In genomic region chr11:62804310-62805043, GRCh38 we compare ENCODE assay signal across 9 cellular contexts. TPM values are rescaled to one million over a fixed set of nuclear protein-coding genes. Genes with fewer than 3 reads are reported as not detected.
A peak's percentile ranks its signal among the peaks of the same experiment; 100 is the strongest.
DNase-seq lines count a peak whose midpoint lies in the region; ATAC-seq and TF ChIP-seq lines count a peak whose summit lies in the region.
"Had no signal": no experiment of that assay in that cellular context is flagged by ENCODE, and none has a peak within 500 bp of the region (broad histone marks: within the 10 kb centered on the region; RNA-seq: fewer than 3 reads in every experiment).

No MANE protein-coding gene starts in this region.

- H3K27me3 ChIP-seq in fibroblast of lung (ENCODE audit: control insufficient read depth, insufficient read depth, low read length), result no peaks in the 10 kb centered on the region
- no peaks in the 10 kb centered on the region for H3K27me3 ChIP-seq in osteoblast (ENCODE audit: insufficient read depth, low read length)

- TF ChIP-seq CTCF in HFF-Myc (IDR thresholded peaks at IDR 0.05; ENCODE audit: low read depth, low read length, missing control alignments) (no peak), fibroblast of lung (conservative IDR thresholded peaks at IDR 0.05 in 1 of 2, IDR thresholded peaks at IDR 0.05 in 1 of 2; ENCODE audit: low read depth in 1 of 2, low read length in 2 of 2) (no peak), osteoblast (IDR thresholded peaks at IDR 0.05; ENCODE audit: extremely low read depth, low read depth, low read length) (no peak)

- no peaks in the 10 kb centered on the region for H3K27me3 Mint-ChIP-seq in T-helper 17 cell

- peak overlapping the region; percentile 91 for H3K9ac ChIP-seq in fibroblast of lung (ENCODE audit: insufficient read depth, low read length)

- peaks cover 22% of the 10 kb centered on the region for H3K4me1 Mint-ChIP-seq in T-helper 17 cell

- H3K36me3 Mint-ChIP-seq in T-helper 17 cell (ENCODE audit: low read depth), result peaks cover 2% of the 10 kb centered on the region

- H3K79me2 ChIP-seq in fibroblast of lung (ENCODE audit: control insufficient read depth, insufficient read depth, low read length) (peaks cover 24% of the 10 kb centered on the region), osteoblast (ENCODE audit: insufficient read depth, low read length) (peaks cover 43% of the 10 kb centered on the region)

- no peak overlapping the region for H2AFZ ChIP-seq in fibroblast of lung (ENCODE audit: low read length)
- H2AFZ ChIP-seq in osteoblast (ENCODE audit: low read length), result peak overlapping the region; percentile 47

- DNase-seq in DMS53 (lab: John Stamatoyannopoulos, UW), result peak; percentile 62
- no peak for DNase-seq in HFF-Myc (ENCODE audit: extremely low read depth, low read depth)
- DNase-seq in T-helper 17 cell, result no peak
- DNase-seq in fibroblast of lung (ENCODE audit: low read depth in 2 of 2), result peak; percentile 54 to 56
- DNase-seq in osteoblast (ENCODE audit: insufficient read length, low spot score, missing footprints), result peak; percentile 84
- no peak for DNase-seq in activated CD4-positive, CD25-positive, alpha-beta regulatory T cell (lab: John Stamatoyannopoulos, UW)

- H4K20me1 ChIP-seq in fibroblast of lung (ENCODE audit: control insufficient read depth, extremely low read depth, insufficient read depth, low read length) (no peaks in the 10 kb centered on the region), osteoblast (ENCODE audit: insufficient read depth, low read length) (peaks cover 23% of the 10 kb centered on the region)

- ATAC-seq in T-helper 17 cell (no peak), GM18502 (IDR thresholded peaks at IDR 0.05; ENCODE audit: poor library complexity, unreplicated experiment) (no peak), GM19455 (IDR thresholded peaks at IDR 0.05; ENCODE audit: unreplicated experiment) (no peak)

- peak overlapping the region; percentile 97 for H3K4me2 ChIP-seq in fibroblast of lung (ENCODE audit: extremely low read depth, insufficient read depth, low read length)
- H3K4me2 ChIP-seq in osteoblast (ENCODE audit: insufficient read depth, low read length), result peak overlapping the region; percentile 99

- H3K27ac ChIP-seq in fibroblast of lung (ENCODE audit: insufficient read depth, low read length), result peak overlapping the region; percentile 75
- H3K27ac ChIP-seq in osteoblast (ENCODE audit: low read depth, low read length), result peak overlapping the region; percentile 79

- H3K27ac Mint-ChIP-seq in T-helper 17 cell, result peak overlapping the region; percentile 96

- H3K4me3 Mint-ChIP-seq in T-helper 17 cell, result peak overlapping the region; percentile 97

- H3K4me3 ChIP-seq in HFF-Myc (replicated peaks; ENCODE audit: low read depth, low read length) (peak overlapping the region; percentile 59), fibroblast of lung (replicated peaks in 1 of 4; ENCODE audit: control extremely low read depth in 1 of 4, insufficient read depth in 1 of 4, low read depth in 3 of 4, low read length in 4 of 4) (peak overlapping the region; percentile 80 to 93 (median 86)), osteoblast (ENCODE audit: insufficient read depth, low read length) (peak overlapping the region; percentile 92)

- H3K9me3 ChIP-seq in T-helper 17 cell (ENCODE audit: control insufficient read depth, low read length, poor library complexity, severe bottlenecking) (no peaks in the 10 kb centered on the region), fibroblast of lung (ENCODE audit: control insufficient read depth, insufficient read depth, low read depth, low read length) (no peaks in the 10 kb centered on the region), osteoblast (ENCODE audit: low read depth, low read length) (no peaks in the 10 kb centered on the region)

- H3K4me1 ChIP-seq in fibroblast of lung (ENCODE audit: control insufficient read depth, extremely low read depth, insufficient read depth, low read length) (peaks cover 18% of the 10 kb centered on the region), osteoblast (ENCODE audit: insufficient read depth, low read length) (peaks cover 27% of the 10 kb centered on the region)

- H3K36me3 ChIP-seq in fibroblast of lung (ENCODE audit: control insufficient read depth, insufficient read depth, low read length) (peaks cover 19% of the 10 kb centered on the region), osteoblast (ENCODE audit: insufficient read depth, low read length) (peaks cover 45% of the 10 kb centered on the region)

RNA-seq across cellular contexts. Expression of gene NXF1, which starts 0.8 kb away (rescaled TPM):
- 100 to 1,000 TPM; 271 to 305 TPM for total RNA-seq in T-helper 17 cell
- 14.9 and 17.2 TPM in 2 replicates for total RNA-seq in fibroblast of lung
- 27.8 and 43.7 TPM in 2 replicates for polyA plus RNA-seq in fibroblast of lung
- polyA plus RNA-seq in fibroblast of lung (2012), result 32.3 and 43.7 TPM in 2 replicates
- polyA minus RNA-seq in fibroblast of lung (ENCODE audit: low replicate concordance), result 104 and 111 TPM in 2 replicates
- 25.6 and 31.1 TPM in 2 replicates for total RNA-seq in osteoblast

RNA-seq across cellular contexts. Expression of gene TMEM223, which starts 12.7 kb away (rescaled TPM):
- total RNA-seq in T-helper 17 cell, result 1 to 10 TPM; 5.7 to 7.3 TPM
- total RNA-seq in fibroblast of lung, result 11.7 and 16.4 TPM in 2 replicates
- 14.4 and 15.4 TPM in 2 replicates for polyA plus RNA-seq in fibroblast of lung
- polyA plus RNA-seq in fibroblast of lung (2012), result 10.2 and 11.1 TPM in 2 replicates
- 1.1 and 3.6 TPM in 2 replicates for polyA minus RNA-seq in fibroblast of lung (ENCODE audit: low replicate concordance)
- 9.0 and 11.5 TPM in 2 replicates for total RNA-seq in osteoblast

RNA-seq across cellular contexts. Expression of gene TMEM179B, which starts 17.3 kb away (rescaled TPM):
- total RNA-seq in T-helper 17 cell, result 10 to 100 TPM; 20.5 to 27.7 TPM
- 27.5 and 41.9 TPM in 2 replicates for total RNA-seq in fibroblast of lung
- 64.8 and 69.5 TPM in 2 replicates for polyA plus RNA-seq in fibroblast of lung
- 65.6 and 75.1 TPM in 2 replicates for polyA plus RNA-seq in fibroblast of lung (2012)
- 104 and 112 TPM in 2 replicates for polyA minus RNA-seq in fibroblast of lung (ENCODE audit: low replicate concordance)
- total RNA-seq in osteoblast, result 37.4 and 51.4 TPM in 2 replicates

RNA-seq across cellular contexts. Expression of gene STX5, which starts 27.4 kb away (rescaled TPM):
- total RNA-seq in T-helper 17 cell (100 to 1,000 TPM; 103 to 119 TPM), fibroblast of lung (40.3 and 44.9 TPM in 2 replicates), osteoblast (35.8 and 40.7 TPM in 2 replicates)
- polyA plus RNA-seq in fibroblast of lung, result 48.7 and 48.9 TPM in 2 replicates
- 43.4 and 45.8 TPM in 2 replicates for polyA plus RNA-seq in fibroblast of lung (2012)
- 39.7 and 53.2 TPM in 2 replicates for polyA minus RNA-seq in fibroblast of lung (ENCODE audit: low replicate concordance)

RNA-seq across cellular contexts. Expression of gene TEX54, which starts 28.2 kb away (rescaled TPM):
- total RNA-seq in T-helper 17 cell (not detected), fibroblast of lung (not detected in 2 replicates), osteoblast (not detected in 2 replicates)
- polyA plus RNA-seq in fibroblast of lung, result not detected in 2 replicates
- polyA plus RNA-seq in fibroblast of lung (2012), result 0.35 TPM in 1 of 2 replicates, not detected in the other
- polyA minus RNA-seq in fibroblast of lung (ENCODE audit: low replicate concordance), result not detected in 2 replicates
- total RNA-seq: T-helper 1 cell treated with Interleukin-12 subunit alpha and Interleukin-12 subunit beta and Interleukin-4 antibody, amounts not matched to agents 30 ng/mL and 1 ng/mL, for 36 hours had no signal

Comparison
In these comparisons a context has a peak if more than half of its experiments do, and no peak if none do; other contexts are left out.
1. DNase-seq: peak in DMS53 (single experiment), fibroblast of lung (2 of 2) and osteoblast (single experiment); none in HFF-Myc (single experiment), T-helper 17 cell (0 of 3) and activated CD4-positive, CD25-positive, alpha-beta regulatory T cell (0 of 4).
2. Peak in every context shown above with its lines, with median percentiles within 50 percentile points of each other: H3K4me3 ChIP-seq.